29 cellular contexts compared by ENCODE assay signal in genomic region chr10:37819797-37820196, GRCh38.
"Had no signal": no experiment of that assay in that cellular context is flagged by ENCODE, and none has a peak within 500 bp of the region (broad histone marks: within the 10 kb centered on the region; RNA-seq: fewer than 3 reads in every experiment).

No MANE protein-coding gene starts in this region.

- H3K36me3 ChIP-seq: adrenal gland, ascending aorta, brain microvascular endothelial cell, breast epithelium, cardiac muscle cell had no signal

- H3K27ac ChIP-seq: adrenal gland, ascending aorta, body of pancreas, brain microvascular endothelial cell, breast epithelium, cardiac muscle cell had no signal

- DNase-seq: activated effector memory CD4-positive, alpha-beta T cell treated with anti-CD3 and anti-CD28 coated beads, Interleukin-2, amount 50 U/mL, for 16 hours; activated effector memory CD4-positive, alpha-beta T cell treated with Interleukin-2 at 50 U/mL for 16 hours; activated gamma-delta T cell; activated gamma-delta T cell treated with Interleukin-2 at 50 U/mL for 16 hours; activated naive CD4-positive, alpha-beta T cell; activated naive CD4-positive, alpha-beta T cell treated with anti-CD3 and anti-CD28 coated beads for 36 hours; activated naive CD4-positive, alpha-beta T cell treated with anti-CD3 and anti-CD28 coated beads, Interleukin-2, amount 10 ng/mL, durations not matched to agents 7 days and 5 days; activated naive CD4-positive, alpha-beta T cell treated with anti-CD3 and anti-CD28 coated beads, Interleukin-2, amount 50 U/mL, for 16 hours; activated naive CD4-positive, alpha-beta T cell treated with Interleukin-2 at 50 U/mL for 16 hours; activated naive CD8-positive, alpha-beta T cell treated with anti-CD3 and anti-CD28 coated beads for 36 hours; activated naive CD8-positive, alpha-beta T cell treated with anti-CD3 and anti-CD28 coated beads, Interleukin-2, amount 10 ng/mL, durations not matched to agents 7 days and 5 days; activated naive CD8-positive, alpha-beta T cell treated with anti-CD3 and anti-CD28 coated beads, Interleukin-2, amount 50 U/mL, for 24 hours; activated T-cell treated with anti-CD3 and anti-CD28 coated beads, Interleukin-2, amount 50 U/mL, for 1 hour; activated T-cell treated with anti-CD3 and anti-CD28 coated beads, Interleukin-2, amount 50 U/mL, for 24 hours; activated T-cell treated with anti-CD3 and anti-CD28 coated beads, Interleukin-2, amount 50 U/mL, for 4 hours; activated T-cell treated with anti-CD3 and anti-CD28 coated beads, Interleukin-2, amount 50 U/mL, for 48 hours; activated T-cell treated with anti-CD3 and anti-CD28 coated beads, Interleukin-2, amount 50 U/mL, for 72 hours; adrenal gland; amniotic stem cell; aorta; body of pancreas; brain microvascular endothelial cell; central memory CD4-positive, alpha-beta T cell; cerebellar nuclear complex had no signal

- H3K4me1 ChIP-seq: adrenal gland, ascending aorta, body of pancreas, breast epithelium had no signal

- ATAC-seq: activated naive CD4-positive, alpha-beta T cell treated with anti-CD3 and anti-CD28 coated beads, Interleukin-2, amount 50 U/mL, for 72 hours; activated naive CD8-positive, alpha-beta T cell treated with anti-CD3 and anti-CD28 coated beads, Interleukin-2, amount 50 U/mL, for 24 hours; activated T-cell treated with anti-CD3 and anti-CD28 coated beads, Interleukin-2, amount 50 U/mL, for 4 hours; activated T-cell treated with anti-CD3 and anti-CD28 coated beads, Interleukin-2, amount 50 U/mL, for 72 hours; activated T-helper 17 cell treated with anti-CD3 and anti-CD28 coated beads, Interleukin-2, amount 50 U/mL, for 72 hours; body of pancreas had no signal

- H3K4me3 ChIP-seq: adrenal gland, ascending aorta, body of pancreas, breast epithelium, cardiac muscle cell had no signal

- H3K27me3 ChIP-seq: adrenal gland, ascending aorta, body of pancreas, brain microvascular endothelial cell, breast epithelium, cardiac muscle cell had no signal
